ENCODE assay signal across 17 cellular contexts in genomic region chr1:222940903-222941302, GRCh38.
DNase-seq lines count a peak whose midpoint lies in the region; ATAC-seq, FAIRE-seq and TF ChIP-seq lines count a peak whose summit lies in the region.
"Had no signal": no experiment of that assay in that cellular context is flagged by ENCODE, and none has a peak within 500 bp of the region (broad histone marks: within the 10 kb centered on the region; RNA-seq: fewer than 3 reads in every experiment).

No MANE protein-coding gene starts in this region.

- no peak overlapping the region for H3K27ac ChIP-seq in HepG2 (ENCODE audit: extremely low read length, insufficient read depth, low read length)
- H3K27ac ChIP-seq in right lobe of liver, result no peak overlapping the region
- no peak overlapping the region for H3K27ac ChIP-seq in transverse colon
- H3K27ac ChIP-seq: BLaER1 treated with 17β-estradiol and CSF1 and Interleukin-3, amounts not matched to agents 10 nM and 100 nM; GM23248 had no signal

- H3K9me3 ChIP-seq in HepG2 (ENCODE audit: low read length) (no peaks in the 10 kb centered on the region), right lobe of liver (no peaks in the 10 kb centered on the region), transverse colon (no peaks in the 10 kb centered on the region)

- ATAC-seq in HepG2 (no peak), right lobe of liver (no peak)
- ATAC-seq: GM12878 had no signal

- TF ChIP-seq RAD21 in HepG2 (CRISPR knock-in tag; IDR thresholded peaks at IDR 0.05), result no peak

- no peaks in the 10 kb centered on the region for H4K20me1 ChIP-seq in HepG2 (ENCODE audit: insufficient read depth, low read length)
- H4K20me1 ChIP-seq: BLaER1 treated with 17β-estradiol and CSF1 and Interleukin-3, amounts not matched to agents 10 nM and 100 nM had no signal

- H2AFZ ChIP-seq in HepG2 (ENCODE audit: low read length), result no peak overlapping the region
- H2AFZ ChIP-seq: GM23248 had no signal

- intact Hi-C loops in HepG2 (cut with micrococcal nuclease; ENCODE audit: unreplicated experiment) (no loop called here), right lobe of liver (cut with DNase I) (no loop called here), transverse colon (cut with DNase I; ENCODE audit: low total_unique reads) (no loop called here)

- H3K4me3 ChIP-seq in HepG2 (replicated peaks in 1 of 3; ENCODE audit: insufficient read depth in 1 of 3, low read depth in 2 of 3, low read length in 3 of 3), result no peak overlapping the region
- H3K4me3 ChIP-seq in right lobe of liver, result no peak overlapping the region
- no peak overlapping the region for H3K4me3 ChIP-seq in transverse colon
- H3K4me3 ChIP-seq: BLaER1 treated with 17β-estradiol and CSF1 and Interleukin-3, amounts not matched to agents 10 nM and 100 nM; GM12878; GM23248 had no signal

- H3K4me1 ChIP-seq in HepG2 (ENCODE audit: insufficient read depth, low read length) (no peaks in the 10 kb centered on the region), right lobe of liver (no peaks in the 10 kb centered on the region), transverse colon (no peaks in the 10 kb centered on the region)

- no TSS peak for BruUV-seq in HepG2 (replicated peaks; lab: Mats Ljungman, UMichigan)

- TF ChIP-seq POLR2A in HepG2 (IDR thresholded peaks at IDR 0.05; ENCODE audit: insufficient read depth in 1 of 2, low read depth in 2 of 2, low read length in 2 of 2) (no peak), right lobe of liver (IDR thresholded peaks at IDR 0.05) (no peak), transverse colon (IDR thresholded peaks at IDR 0.05) (no peak)

- DNase-seq in HepG2 (ENCODE audit: low spot score) (no peak), right lobe of liver (no peak), NCI-H146 treated with DMSO at 0.1 percent for 48 hours (lab: John Stamatoyannopoulos, UW; ENCODE audit: unreplicated experiment) (peak; percentile 45), transverse colon (no peak), kidney tubule cell (ENCODE audit: low spot score) (no peak), RPMI8226 (no peak)
- DNase-seq: 8988T; ACHN; Calu3; CD4-positive, CD25-positive, alpha-beta regulatory T cell; DMS79; GM23248; H7 had no signal

- WGBS in HepG2 (ENCODE audit: low lambda C conversion rate), result 60% methylated on average over 2 of the region's 2 CpGs
- WGBS in right lobe of liver (ENCODE audit: insufficient coverage, low coverage, low lambda C conversion rate, missing lambda C conversion rate), result 78% methylated on average over 2 of the region's 2 CpGs
- 60 to 74% methylated on average over 2 of the region's 2 CpGs for WGBS in transverse colon (ENCODE audit: low coverage in 1 of 2), 2 donors

- H3K4me2 ChIP-seq in HepG2 (ENCODE audit: low read depth, low read length), result no peak overlapping the region
- H3K4me2 ChIP-seq: BLaER1 treated with 17β-estradiol and CSF1 and Interleukin-3, amounts not matched to agents 10 nM and 100 nM had no signal

- FAIRE-seq in HepG2 (lab: Jason Lieb, UNC), result no peak
- FAIRE-seq in islet of Langerhans (lab: Jason Lieb, UNC), result peak; percentile 61
- FAIRE-seq: GM12878, GM18507 had no signal

- no peak for TF ChIP-seq CTCF in HepG2 (CRISPR knock-in tag; IDR thresholded peaks at IDR 0.05)
- no peak for TF ChIP-seq CTCF in right lobe of liver (IDR thresholded peaks at IDR 0.05)
- no peak for TF ChIP-seq CTCF in transverse colon (IDR thresholded peaks at IDR 0.05)

- H3K27me3 ChIP-seq in HepG2 (ENCODE audit: control insufficient read depth in 1 of 2, insufficient read depth in 2 of 2, low read length in 2 of 2) (no peaks in the 10 kb centered on the region), right lobe of liver (no peaks in the 10 kb centered on the region), transverse colon (no peaks in the 10 kb centered on the region)
- H3K27me3 ChIP-seq: BLaER1 treated with 17β-estradiol and CSF1 and Interleukin-3, amounts not matched to agents 10 nM and 100 nM had no signal

- CTCF ChIA-PET in HepG2 (lab: Yijun Ruan, JAX; ENCODE audit: low intra/inter-chr PET ratio, low total read pairs), result no interaction called here

- H3K36me3 ChIP-seq in HepG2 (replicated peaks in 1 of 2; ENCODE audit: control insufficient read depth in 1 of 2, insufficient read depth in 2 of 2, low read length in 2 of 2) (no peaks in the 10 kb centered on the region), right lobe of liver (peaks cover 0 to 6% (median 0%) of the 10 kb centered on the region in 4 donors), transverse colon (no peaks in the 10 kb centered on the region)

- POLR2A ChIA-PET in HepG2 (lab: Yijun Ruan, JAX), result no interaction called here

- in situ Hi-C loops in HepG2 (cut with HindIII; ENCODE audit: extremely low pct_ligation_motif_present, low pct_unique_long_range_greater_than_20kb), result no loop called here
- in situ Hi-C loops in transverse colon (cut with MboI; ENCODE audit: low pct_ligation_motif_present in 1 of 4, low pct_unique_long_range_greater_than_20kb in 1 of 4, low sequenced_read_pairs in 3 of 4), result no loop called here

- H3K79me2 ChIP-seq in HepG2 (ENCODE audit: insufficient read depth, low read length), result no peaks in the 10 kb centered on the region

- no peak overlapping the region for H3K9ac ChIP-seq in HepG2 (ENCODE audit: insufficient read depth, low read depth, low read length)
- H3K9ac ChIP-seq: BLaER1 treated with 17β-estradiol and CSF1 and Interleukin-3, amounts not matched to agents 10 nM and 100 nM; GM23248 had no signal

- TF ChIP-seq EP300 in HepG2 (IDR thresholded peaks at IDR 0.05; ENCODE audit: low read depth in 2 of 2, low read length in 2 of 2) (no peak), HepG2 (CRISPR knock-in tag; IDR thresholded peaks at IDR 0.05; ENCODE audit: borderline replicate concordance) (no peak), transverse colon (IDR thresholded peaks at IDR 0.05; ENCODE audit: low read depth) (no peak)

TF ChIP-seq in HepG2, 621 proteins besides CTCF, POLR2A, EP300 and RAD21 (continues in another document):
- TF ChIP-seq SMAD9 (CRISPR knock-in tag; IDR thresholded peaks at IDR 0.05) (no peak), MAFK (conservative IDR thresholded peaks at IDR 0.05 in 1 of 2, IDR thresholded peaks at IDR 0.05 in 1 of 2; ENCODE audit: low read length in 2 of 2) (peak; percentile 80 to 83), TEAD2 (CRISPR knock-in tag; IDR thresholded peaks at IDR 0.05) (no peak), TOE1 (CRISPR knock-in tag; IDR thresholded peaks at IDR 0.05) (no peak), MAFF (IDR thresholded peaks at IDR 0.05; ENCODE audit: low read depth, low read length) (peak; percentile 77)
- TF ChIP-seq, protein P1, sequence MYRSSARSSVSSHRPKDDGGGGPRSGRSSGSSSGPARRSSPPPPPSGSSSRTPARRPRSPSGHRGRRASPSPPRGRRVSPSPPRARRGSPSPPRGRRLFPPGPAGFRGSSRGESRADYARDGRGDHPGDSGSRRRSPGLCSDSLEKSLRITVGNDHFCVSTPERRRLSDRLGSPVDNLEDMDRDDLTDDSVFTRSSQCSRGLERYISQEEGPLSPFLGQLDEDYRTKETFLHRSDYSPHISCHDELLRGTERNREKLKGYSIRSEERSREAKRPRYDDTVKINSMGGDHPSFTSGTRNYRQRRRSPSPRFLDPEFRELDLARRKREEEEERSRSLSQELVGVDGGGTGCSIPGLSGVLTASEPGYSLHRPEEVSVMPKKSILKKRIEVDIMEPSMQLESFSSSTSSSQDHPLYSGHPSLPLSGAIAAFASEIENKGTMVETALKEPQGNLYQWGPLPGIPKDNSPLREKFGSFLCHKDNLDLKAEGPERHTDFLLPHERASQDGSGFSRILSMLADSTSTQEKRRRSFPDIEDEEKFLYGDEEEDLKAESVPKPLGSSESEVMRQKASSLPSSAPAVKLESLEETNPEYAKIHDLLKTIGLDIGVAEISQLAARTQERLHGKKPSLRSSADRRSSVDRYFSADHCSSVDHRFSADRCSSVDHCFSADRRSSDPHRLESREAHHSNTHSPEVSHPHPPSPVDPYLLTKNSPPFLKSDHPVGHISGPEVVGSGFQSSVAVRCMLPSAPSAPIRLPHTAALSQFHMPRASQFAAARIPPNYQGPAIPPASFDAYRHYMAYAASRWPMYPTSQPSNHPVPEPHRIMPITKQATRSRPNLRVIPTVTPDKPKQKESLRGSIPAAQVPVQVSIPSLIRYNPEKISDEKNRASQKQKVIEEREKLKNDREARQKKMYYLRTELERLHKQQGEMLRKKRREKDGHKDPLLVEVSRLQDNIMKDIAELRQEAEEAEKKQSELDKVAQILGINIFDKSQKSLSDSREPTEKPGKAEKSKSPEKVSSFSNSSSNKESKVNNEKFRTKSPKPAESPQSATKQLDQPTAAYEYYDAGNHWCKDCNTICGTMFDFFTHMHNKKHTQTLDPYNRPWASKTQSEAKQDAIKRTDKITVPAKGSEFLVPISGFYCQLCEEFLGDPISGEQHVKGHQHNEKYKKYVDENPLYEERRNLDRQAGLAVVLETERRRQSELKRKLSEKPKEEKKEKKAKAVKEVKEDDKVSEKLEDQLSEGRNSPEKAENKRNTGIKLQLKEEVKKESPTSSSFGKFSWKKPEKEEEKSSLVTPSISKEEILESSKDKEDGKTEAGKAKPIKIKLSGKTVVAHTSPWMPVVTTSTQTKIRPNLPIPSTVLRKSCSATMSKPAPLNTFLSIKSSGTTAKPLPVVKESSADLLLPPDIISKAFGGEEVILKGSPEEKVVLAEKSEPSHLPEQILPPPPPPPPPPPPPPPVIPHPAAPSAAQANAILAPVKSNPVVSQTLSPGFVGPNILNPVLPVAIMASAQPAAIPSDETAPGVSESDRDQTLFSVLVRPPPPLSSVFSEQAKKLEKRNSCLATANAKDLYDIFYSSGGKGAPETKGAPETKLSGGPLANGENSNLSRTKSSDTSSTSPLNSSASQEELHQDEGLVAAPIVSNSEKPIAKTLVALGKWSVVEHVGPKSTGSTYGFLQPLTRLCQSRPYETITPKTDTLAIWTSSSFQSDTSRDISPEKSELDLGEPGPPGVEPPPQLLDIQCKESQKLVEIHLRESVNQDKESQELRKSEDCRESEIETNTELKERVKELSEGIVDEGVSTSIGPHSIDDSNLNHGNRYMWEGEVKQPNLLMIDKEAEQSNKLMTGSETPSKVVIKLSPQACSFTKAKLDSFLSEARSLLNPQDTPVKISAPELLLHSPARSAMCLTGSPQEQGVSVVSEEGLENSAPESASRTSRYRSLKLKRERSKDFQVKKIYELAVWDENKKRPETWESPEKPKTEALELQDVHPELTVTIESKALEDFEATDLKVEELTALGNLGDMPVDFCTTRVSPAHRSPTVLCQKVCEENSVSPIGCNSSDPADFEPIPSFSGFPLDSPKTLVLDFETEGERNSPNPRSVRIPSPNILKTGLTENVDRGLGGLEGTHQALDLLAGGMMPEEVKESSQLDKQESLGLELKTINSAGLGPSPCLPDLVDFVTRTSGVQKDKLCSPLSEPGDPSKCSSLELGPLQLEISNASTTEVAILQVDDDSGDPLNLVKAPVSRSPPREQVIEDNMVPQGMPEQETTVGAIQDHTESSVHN (CRISPR knock-in tag; IDR thresholded peaks at IDR 0.05), result no peak
